Comparison of ENCODE assay signal across 9 cellular contexts in the genomic region with DNA sequence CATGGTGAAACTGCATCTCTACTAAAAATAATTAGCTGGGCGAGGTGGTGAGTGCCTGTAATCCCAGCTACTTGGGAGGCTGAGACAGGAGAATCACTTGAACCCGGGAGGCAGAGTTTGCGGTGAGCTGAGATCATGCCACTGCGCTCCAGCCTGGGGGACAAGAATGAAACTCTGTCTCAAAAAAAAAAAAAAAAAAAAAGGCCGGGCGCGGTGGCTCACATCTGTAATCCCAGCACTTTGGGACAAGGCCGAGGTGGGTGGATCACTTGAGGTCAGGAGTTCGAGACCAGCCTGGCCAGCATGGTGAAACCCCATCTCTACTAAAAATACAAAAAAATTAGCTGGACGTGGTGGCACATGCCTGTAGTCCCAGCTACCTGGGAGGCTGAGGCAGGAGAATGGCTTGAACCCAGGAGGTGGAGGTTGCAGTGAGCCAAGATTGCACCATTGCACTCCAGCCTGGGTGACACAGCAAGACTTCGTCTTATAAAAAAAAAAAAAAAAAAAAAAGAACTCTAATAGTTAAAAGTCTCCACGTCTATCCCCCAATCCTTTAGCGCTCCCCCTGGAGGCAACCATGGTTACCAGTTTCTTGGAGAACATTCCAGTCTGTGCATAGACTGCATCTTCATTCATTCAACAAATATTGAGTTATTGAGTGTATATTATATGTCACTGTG. TPM values are rescaled to one million over a fixed set of nuclear protein-coding genes. Genes with fewer than 3 reads are reported as not detected.
DNase-seq lines count a peak whose midpoint lies in the region; FAIRE-seq and TF ChIP-seq lines count a peak whose summit lies in the region.
"Not testable (repeated sequence)": the region's sequence is repeated elsewhere in the genome, so short reads cannot be mapped to it uniquely, and the experiment has no call there.
"Had no signal": no experiment of that assay in that cellular context is flagged by ENCODE, and none has a peak within 500 bp of the region (broad histone marks: within the 10 kb centered on the region; RNA-seq: fewer than 3 reads in every experiment).

No MANE protein-coding gene starts in this region.

- H3K36me3 ChIP-seq in bronchial epithelial cell (ENCODE audit: control insufficient read depth, insufficient read depth, low read length); thyroid gland: not testable (repeated sequence)

- H3K27ac ChIP-seq in HL-60 (replicated peaks) = peak overlapping the region; percentile 9; the same call in 1 of the 2 replicates
- not testable (repeated sequence) for H3K27ac ChIP-seq in thyroid gland

- peak overlapping the region; percentile 28 for H3K27ac Mint-ChIP-seq in T-helper 1 cell treated with Interleukin-12 subunit alpha and Interleukin-12 subunit beta and Interleukin-4 antibody, amounts not matched to agents 30 μg/mL and 1 μg/mL, for 36 hours
- peak overlapping the region in 2 of 3 experiments; percentile 5 to 32 for H3K27ac Mint-ChIP-seq in nephron

- not testable (repeated sequence) for H3K4me3 ChIP-seq in HL-60 (replicated peaks; ENCODE audit: insufficient read depth, low read length); bronchial epithelial cell (ENCODE audit: low read depth, low read length); thyroid gland (replicated peaks in 1 of 3)

- peaks cover 26% of the 10 kb centered on the region for H3K4me1 Mint-ChIP-seq in T-helper 1 cell treated with Interleukin-12 subunit alpha and Interleukin-12 subunit beta and Interleukin-4 antibody, amounts not matched to agents 30 μg/mL and 1 μg/mL, for 36 hours (ENCODE audit: low read depth)
- peaks cover 24% of the 10 kb centered on the region for H3K4me1 Mint-ChIP-seq in nephron

- peaks cover 15 to 16% of the 10 kb centered on the region in 2 donors for H3K4me1 ChIP-seq in thyroid gland

- not testable (repeated sequence) for H3K27me3 Mint-ChIP-seq in T-helper 1 cell treated with Interleukin-12 subunit alpha and Interleukin-12 subunit beta and Interleukin-4 antibody, amounts not matched to agents 30 μg/mL and 1 μg/mL, for 36 hours (ENCODE audit: low read depth); nephron (ENCODE audit: low read depth)

- WGBS in thyroid gland, 2 donors = 66 to 67% methylated on average over 13 of the region's 13 CpGs

- FAIRE-seq in bronchial epithelial cell (lab: Jason Lieb, UNC) = not testable (repeated sequence)

- H3K4me3 Mint-ChIP-seq in T-helper 1 cell treated with Interleukin-12 subunit alpha and Interleukin-12 subunit beta and Interleukin-4 antibody, amounts not matched to agents 30 μg/mL and 1 μg/mL, for 36 hours = not testable (repeated sequence)
- H3K4me3 Mint-ChIP-seq in nephron = peak overlapping the region in 2 of 3 experiments; percentile 5 to 6

- not testable (repeated sequence) for H3K27me3 ChIP-seq in HL-60 (ENCODE audit: insufficient read depth, poor library complexity, severe bottlenecking); bronchial epithelial cell (ENCODE audit: control insufficient read depth, insufficient read depth, low read length); thyroid gland

- TF ChIP-seq CTCF in HL-60 (IDR thresholded peaks at IDR 0.05; ENCODE audit: insufficient read depth, low read length) (peak; percentile 26), bronchial epithelial cell (IDR thresholded peaks at IDR 0.05; ENCODE audit: insufficient read depth, low read length, severe bottlenecking) (peak; percentile 26), nephron (IDR thresholded peaks at IDR 0.05; ENCODE audit: unreplicated experiment in 3 of 3) (peak in 1 of 3 experiments; percentile 50), thyroid gland (IDR thresholded peaks at IDR 0.05) (peak in 2 of 6 experiments; percentile 27 to 35)

- TF ChIP-seq POLR2A in thyroid gland (IDR thresholded peaks at IDR 0.05) = not testable (repeated sequence)

- H3K9me3 ChIP-seq in thyroid gland = not testable (repeated sequence)

- H3K36me3 Mint-ChIP-seq in T-helper 1 cell treated with Interleukin-12 subunit alpha and Interleukin-12 subunit beta and Interleukin-4 antibody, amounts not matched to agents 30 μg/mL and 1 μg/mL, for 36 hours (ENCODE audit: low read depth); nephron (ENCODE audit: low read depth): not testable (repeated sequence)

- H3K9me3 Mint-ChIP-seq in T-helper 1 cell treated with Interleukin-12 subunit alpha and Interleukin-12 subunit beta and Interleukin-4 antibody, amounts not matched to agents 30 μg/mL and 1 μg/mL, for 36 hours; nephron: not testable (repeated sequence)

- DNase-seq in COR-L47 (lab: John Stamatoyannopoulos, UW) (peak; percentile 23), HL-60 (ENCODE audit: low read depth in 1 of 2, low spot score in 1 of 2) (peak in 1 of 2 experiments; percentile 50), NCI-H526 treated with DMSO at 0.1 percent for 48 hours (lab: John Stamatoyannopoulos, UW) (peak; percentile 33), bronchial epithelial cell (ENCODE audit: low read depth) (peak; percentile 76), glomerular visceral epithelial cell (ENCODE audit: extremely low spot score) (peak; percentile 72), thyroid gland (peak; percentile 69 to 75)

- intact Hi-C loops in thyroid gland (cut with DNase I) = loop anchor here (5.0 kb wide), 1 partner anchor 33 kb away; a partner anchor contains a TSS

RNA-seq across cellular contexts. Expression of a gene that starts 2.1 kb away (rescaled TPM):
- total RNA-seq in bronchial epithelial cell (0.51 TPM in 1 of 2 replicates, not detected in the other), thyroid gland (not detected)
- total RNA-seq: urinary bladder had no signal

RNA-seq across cellular contexts. Expression of a gene that starts 7.2 kb away (rescaled TPM):
- total RNA-seq in bronchial epithelial cell (46.1 and 112 TPM in 2 replicates), thyroid gland (10 to 100 TPM; 35.7 to 89.8 (median 47.3) TPM)

RNA-seq across cellular contexts. Expression of a gene that starts 12.3 kb away (rescaled TPM):
- 40.8 and 49.3 TPM in 2 replicates for total RNA-seq in bronchial epithelial cell
- 10 to 100 TPM; 24.1 to 39.3 (median 31.1) TPM for total RNA-seq in thyroid gland

RNA-seq across cellular contexts. Expression of a gene that starts 21.0 kb away (rescaled TPM):
- total RNA-seq in bronchial epithelial cell (56.3 and 76.9 TPM in 2 replicates), thyroid gland (10 to 100 TPM; 14.3 to 29.5 (median 22.6) TPM)

RNA-seq across cellular contexts. Expression of a gene that starts 24.9 kb away (rescaled TPM):
- total RNA-seq in bronchial epithelial cell (216 and 351 TPM in 2 replicates), thyroid gland (100 to 1,000 TPM; 108 to 168 (median 123) TPM)
